25 cellular contexts compared by ENCODE assay signal in genomic region chr13:43495732-43496131, GRCh38.
"Had no signal": no experiment of that assay in that cellular context is flagged by ENCODE, and none has a peak within 500 bp of the region (broad histone marks: within the 10 kb centered on the region; RNA-seq: fewer than 3 reads in every experiment).

No MANE protein-coding gene starts in this region.

- DNase-seq: activated CD4-positive, alpha-beta memory T cell treated with anti-CD3 and anti-CD28 coated beads, Interleukin-2, amount 10 ng/mL, durations not matched to agents 7 days and 5 days; activated CD4-positive, alpha-beta T cell treated with anti-CD3 and anti-CD28 coated beads for 1 hour; activated CD4-positive, alpha-beta T cell treated with anti-CD3 and anti-CD28 coated beads for 48 hours; activated CD4-positive, CD25-positive, alpha-beta regulatory T cell; activated CD8-positive, alpha-beta memory T cell treated with anti-CD3 and anti-CD28 coated beads for 24 hours; activated CD8-positive, alpha-beta memory T cell treated with anti-CD3 and anti-CD28 coated beads, Interleukin-2, amount 10 ng/mL, durations not matched to agents 7 days and 5 days; activated CD8-positive, alpha-beta memory T cell treated with anti-CD3 and anti-CD28 coated beads, Interleukin-2, amount 50 U/mL, for 48 hours; activated effector memory CD4-positive, alpha-beta T cell treated with Interleukin-2 at 50 U/mL for 16 hours; activated naive CD4-positive, alpha-beta T cell treated with anti-CD3 and anti-CD28 coated beads, Interleukin-2, amount 50 U/mL, for 16 hours; activated naive CD8-positive, alpha-beta T cell treated with anti-CD3 and anti-CD28 coated beads for 36 hours; activated T-cell treated with anti-CD3 and anti-CD28 coated beads, Interleukin-2, amount 50 U/mL, for 48 hours; amygdala; body of pancreas; NCI-H1105; NCI-H1417 treated with DMSO at 0.1 percent for 48 hours; NCI-H187 treated with DMSO at 0.1 percent for 48 hours; NCI-H2081; NCI-H2171 treated with DMSO at 0.1 percent for 48 hours; NCI-H226; NCI-H446 treated with DMSO at 0.1 percent for 48 hours; NCI-H524; PC-9; Right ventricle myocardium superior; T1000; WERI-Rb-1 had no signal
